ENCODE assay signal across 20 cellular contexts in the genomic region with DNA sequence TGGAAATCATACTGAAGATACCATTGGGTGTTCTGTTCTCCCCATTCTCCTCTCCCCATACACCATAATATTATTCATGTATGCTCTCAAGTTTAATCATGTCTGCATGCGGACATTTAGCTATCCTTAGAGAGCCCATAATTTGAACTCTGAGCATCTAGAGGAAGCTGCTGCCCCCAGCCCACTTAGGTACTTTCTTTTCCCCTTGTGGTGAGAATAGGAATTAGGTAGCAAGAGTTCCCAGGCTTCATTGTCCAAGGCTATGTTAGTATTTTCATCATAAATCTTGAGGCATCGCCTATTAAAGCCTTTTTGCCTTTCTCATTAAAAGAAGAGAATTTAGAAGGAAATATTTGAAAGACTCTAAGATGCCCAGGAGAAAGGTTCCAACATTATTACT.
DNase-seq lines count a peak whose midpoint lies in the region; ATAC-seq and TF ChIP-seq lines count a peak whose summit lies in the region.
"Had no signal": no experiment of that assay in that cellular context is flagged by ENCODE, and none has a peak within 500 bp of the region (broad histone marks: within the 10 kb centered on the region; RNA-seq: fewer than 3 reads in every experiment).

No MANE protein-coding gene starts in this region.

- H3K4me3 ChIP-seq in PC-3 (ENCODE audit: low read length), result no peak overlapping the region
- no peak overlapping the region for H3K4me3 ChIP-seq in fibroblast of villous mesenchyme (ENCODE audit: low read depth, low read length)
- no peak overlapping the region for H3K4me3 ChIP-seq in smooth muscle cell
- H3K4me3 ChIP-seq: Peyer's patch, SJSA1 had no signal

- no peaks in the 10 kb centered on the region for H3F3A ChIP-seq in PC-3 (ENCODE audit: low read length, unreplicated experiment)
- peaks cover 4% of the 10 kb centered on the region for H3F3A ChIP-seq in smooth muscle cell (ENCODE audit: low read depth)

- H3K4me2 ChIP-seq in PC-3 (ENCODE audit: low read length), result no peak overlapping the region
- H3K4me2 ChIP-seq in smooth muscle cell, result no peak overlapping the region

- ATAC-seq in PC-3, result no peak

- H2AFZ ChIP-seq in PC-3 (ENCODE audit: low read length) (no peak overlapping the region), smooth muscle cell (ENCODE audit: low read depth) (no peak overlapping the region)

- peaks cover 4% of the 10 kb centered on the region for H3K36me3 Mint-ChIP-seq in type B pancreatic cell
- H3K36me3 Mint-ChIP-seq: CD4-positive, CD25-positive, alpha-beta regulatory T cell had no signal

- H3K4me1 ChIP-seq in PC-3 (ENCODE audit: insufficient read depth, low read length), result peaks cover 71% of the 10 kb centered on the region
- peaks cover 13% of the 10 kb centered on the region for H3K4me1 ChIP-seq in smooth muscle cell (ENCODE audit: low read depth)
- H3K4me1 ChIP-seq: Peyer's patch had no signal

- no peak overlapping the region for H3K4me3 Mint-ChIP-seq in type B pancreatic cell
- H3K4me3 Mint-ChIP-seq: B cell; CD4-positive, CD25-positive, alpha-beta regulatory T cell had no signal

- no peaks in the 10 kb centered on the region for H3K27me3 ChIP-seq in PC-3 (ENCODE audit: low read length)
- H3K27me3 ChIP-seq in smooth muscle cell (ENCODE audit: low read depth), result no peaks in the 10 kb centered on the region
- H3K27me3 ChIP-seq: Peyer's patch, SJSA1 had no signal

- intact Hi-C loops in PC-3 (cut with micrococcal nuclease), result no loop called here

- no peak overlapping the region for H3K27ac Mint-ChIP-seq in type B pancreatic cell
- H3K27ac Mint-ChIP-seq: B cell had no signal

- CTCF ChIA-PET in PC-3 (lab: Charles Lee), result no interaction called here

- H3K9me2 ChIP-seq in PC-3 (replicated peaks; ENCODE audit: low read length), result no peaks in the 10 kb centered on the region

- H3K9ac ChIP-seq in PC-3 (ENCODE audit: low read length) (no peak overlapping the region), smooth muscle cell (ENCODE audit: low read depth) (no peak overlapping the region)

- peaks cover 82% of the 10 kb centered on the region for H3K79me2 ChIP-seq in PC-3 (ENCODE audit: low read length)
- H3K79me2 ChIP-seq in smooth muscle cell (ENCODE audit: low read depth), result no peaks in the 10 kb centered on the region

- H3K9me3 Mint-ChIP-seq in type B pancreatic cell, result no peaks in the 10 kb centered on the region
- H3K9me3 Mint-ChIP-seq: CD4-positive, CD25-positive, alpha-beta regulatory T cell had no signal

- DNase-seq in PC-3, result no peak
- no peak for DNase-seq in fibroblast of villous mesenchyme (ENCODE audit: low read depth)
- no peak for DNase-seq in type B pancreatic cell (ENCODE audit: extremely low spot score, unreplicated experiment)
- no peak for DNase-seq in activated T-cell treated with anti-CD3 and anti-CD28 coated beads, Interleukin-2, amount 50 U/mL, for 1 hour
- no peak for DNase-seq in amniotic stem cell (lab: John Stamatoyannopoulos, UW)
- no peak for DNase-seq in smooth muscle cell (lab: John Stamatoyannopoulos, UW; ENCODE audit: unreplicated experiment)
- DNase-seq: CD4-positive, CD25-positive, alpha-beta regulatory T cell; DMS153; Kasumi-1; MM.1S; NCI-H1092 treated with DMSO at 0.1 percent for 48 hours; NCI-H146; NCI-H2029 treated with DMSO at 0.1 percent for 48 hours; NCI-H2171; NCI-H526; Peyer's patch; SW 1271 had no signal

- no peaks in the 10 kb centered on the region for H3K9me3 ChIP-seq in PC-3 (ENCODE audit: low read length)
- H3K9me3 ChIP-seq in smooth muscle cell (replicated peaks; ENCODE audit: low read depth), result no peaks in the 10 kb centered on the region
- H3K9me3 ChIP-seq: Peyer's patch had no signal

- peaks cover 54% of the 10 kb centered on the region for H3K4me1 Mint-ChIP-seq in type B pancreatic cell (ENCODE audit: unreplicated experiment)
- H3K4me1 Mint-ChIP-seq: B cell; CD4-positive, CD25-positive, alpha-beta regulatory T cell had no signal

- H3K27me3 Mint-ChIP-seq in type B pancreatic cell, result no peaks in the 10 kb centered on the region
- H3K27me3 Mint-ChIP-seq: CD4-positive, CD25-positive, alpha-beta regulatory T cell had no signal

- H3K27ac ChIP-seq in PC-3 (ENCODE audit: low read length) (no peak overlapping the region), smooth muscle cell (ENCODE audit: low read depth) (no peak overlapping the region)
- H3K27ac ChIP-seq: Peyer's patch, SJSA1 had no signal

- BruUV-seq in PC-3 (replicated peaks; lab: Mats Ljungman, UMichigan), result no TSS peak

- H3K36me3 ChIP-seq in PC-3 (ENCODE audit: low read depth, low read length) (no peaks in the 10 kb centered on the region), smooth muscle cell (ENCODE audit: low read depth) (no peaks in the 10 kb centered on the region)
- H3K36me3 ChIP-seq: Peyer's patch, SJSA1 had no signal

- TF ChIP-seq CTCF in GM12872 (IDR thresholded peaks at IDR 0.05; ENCODE audit: insufficient read depth, low read depth, low read length) (0 out of 3 replicates have a peak, but pooled peaks have one; percentile 8), PC-3 (conservative IDR thresholded peaks at IDR 0.05; ENCODE audit: low read depth, low read length) (peak; percentile 28; the same call in 1 of the 2 replicates), fibroblast of villous mesenchyme (IDR thresholded peaks at IDR 0.05; ENCODE audit: insufficient read depth, low read depth, low read length) (peak; percentile 18), type B pancreatic cell (conservative IDR thresholded peaks at IDR 0.05) (peak; percentile 50), smooth muscle cell (IDR thresholded peaks at IDR 0.05; ENCODE audit: borderline replicate concordance, insufficient read depth, poor library complexity, severe bottlenecking) (no peak)

- no peaks in the 10 kb centered on the region for H4K20me1 ChIP-seq in PC-3 (ENCODE audit: low read length)
- H4K20me1 ChIP-seq in smooth muscle cell (ENCODE audit: low read depth), result no peaks in the 10 kb centered on the region

- POLR2A ChIA-PET in PC-3 (lab: Charles Lee; ENCODE audit: unreplicated experiment), result no interaction called here

- 97% methylated on average over 2 of the region's 2 CpGs for WGBS in smooth muscle cell (ENCODE audit: low lambda C conversion rate)
